Comparison of ENCODE assay signal across 13 cellular contexts in the genomic region with DNA sequence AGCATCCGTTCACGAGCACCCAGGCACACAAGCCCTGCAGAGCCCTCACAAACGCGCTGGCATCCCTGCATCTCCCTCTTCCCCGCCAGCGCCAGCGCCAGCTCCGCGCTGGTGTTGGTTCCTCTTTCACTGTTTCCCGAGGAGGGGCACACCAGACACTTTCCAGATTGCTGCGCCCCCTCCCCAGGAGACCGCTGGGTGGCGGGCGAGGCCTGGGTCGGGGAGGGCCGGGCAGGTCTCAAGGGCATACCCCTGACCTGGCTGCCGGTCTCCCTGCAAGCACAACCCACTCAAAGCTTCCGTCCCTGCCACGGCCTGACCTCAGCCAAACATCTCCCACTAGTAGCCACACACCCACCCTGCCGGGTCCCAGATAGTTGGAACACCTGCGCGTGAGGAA. TPM values are rescaled to one million over a fixed set of nuclear protein-coding genes. Genes with fewer than 3 reads are reported as not detected.
A peak's percentile ranks its signal among the peaks of the same experiment; 100 is the strongest.
DNase-seq lines count a peak whose midpoint lies in the region; ATAC-seq, FAIRE-seq and TF ChIP-seq lines count a peak whose summit lies in the region.
"Had no signal": no experiment of that assay in that cellular context is flagged by ENCODE, and none has a peak within 500 bp of the region (broad histone marks: within the 10 kb centered on the region; RNA-seq: fewer than 3 reads in every experiment).

No MANE protein-coding gene starts in this region.

- WGBS in SK-N-SH (ENCODE audit: low lambda C conversion rate): 7% methylated on average over 8 of the region's 22 CpGs

- in situ Hi-C loops in SK-MEL-5 (cut with HindIII; ENCODE audit: low pct_unique_long_range_greater_than_20kb, low sequenced_read_pairs): no loop called here

- no peaks in the 10 kb centered on the region for H3K9me2 ChIP-seq in SK-N-SH

- no peaks in the 10 kb centered on the region for H3K4me1 ChIP-seq in SK-N-SH (ENCODE audit: control insufficient read depth in 1 of 2, insufficient read depth in 2 of 2, low read depth in 1 of 2, low read length in 1 of 2)
- no peaks in the 10 kb centered on the region for H3K4me1 ChIP-seq in lower lobe of right lung

- TF ChIP-seq CTCF in SK-N-SH (IDR thresholded peaks at IDR 0.05) (no peak; the same call in 1 of the 2 replicates), D721Med (IDR thresholded peaks at IDR 0.05; ENCODE audit: insufficient read depth, missing control alignments) (peak; percentile 31), lower lobe of right lung (IDR thresholded peaks at IDR 0.05) (no peak)

- CTCF ChIA-PET in SK-N-SH (lab: Yijun Ruan, JAX): interaction anchor here (1.4 to 2.5 kb wide), 2 partner anchors 105 to 221 kb away, joined by 4 to 8 read pairs; no protein-coding TSS in a partner anchor

- DNase-seq in SK-N-SH: peak; percentile 65
- no peak for DNase-seq in D721Med (ENCODE audit: insufficient read length, low spot score)
- DNase-seq in SK-MEL-5 (ENCODE audit: low read depth, low spot score): peak; percentile 22
- DNase-seq in lower lobe of right lung: peak; percentile 29
- DNase-seq in NCI-H2227 (lab: John Stamatoyannopoulos, UW; ENCODE audit: unreplicated experiment): no peak
- no peak for DNase-seq in NCI-H226
- DNase-seq: DMS79, IMR-90, NCI-H187 had no signal

- H3K27me3 ChIP-seq in SK-N-SH (ENCODE audit: insufficient read depth) (peaks cover 82% of the 10 kb centered on the region), lower lobe of right lung (ENCODE audit: low read depth) (peaks cover 98% of the 10 kb centered on the region)

- TF ChIP-seq EP300 in SK-N-SH (IDR thresholded peaks at IDR 0.05; ENCODE audit: borderline replicate concordance in 1 of 2, low read depth in 1 of 2, low read length in 1 of 2): no peak

- H3K79me2 ChIP-seq in SK-N-SH (ENCODE audit: insufficient read depth): no peaks in the 10 kb centered on the region

- H3K9me3 ChIP-seq in SK-N-SH (no peaks in the 10 kb centered on the region), lower lobe of right lung (no peaks in the 10 kb centered on the region)

- H3F3A ChIP-seq in SK-N-SH (replicated peaks; ENCODE audit: insufficient read depth): no peaks in the 10 kb centered on the region

- peak; percentile 29 for TF ChIP-seq RAD21 in SK-N-SH (IDR thresholded peaks at IDR 0.05; ENCODE audit: low read length)

- no peak overlapping the region for H2AFZ ChIP-seq in SK-N-SH (ENCODE audit: low read depth)

- ATAC-seq in SK-N-SH treated with all-trans-retinoic acid at 6 μM for 48 hours: no peak
- ATAC-seq in lower lobe of right lung: no peak
- ATAC-seq in GM18520 (IDR thresholded peaks at IDR 0.05; ENCODE audit: unreplicated experiment): no peak

- H3K36me3 ChIP-seq in SK-N-SH (replicated peaks in 1 of 2; ENCODE audit: control insufficient read depth in 1 of 2, insufficient read depth in 2 of 2, low read length in 1 of 2) (no peaks in the 10 kb centered on the region), lower lobe of right lung (no peaks in the 10 kb centered on the region)

- POLR2A ChIA-PET in SK-N-SH (lab: Yijun Ruan, JAX): no interaction called here

- no peak overlapping the region for H3K9ac ChIP-seq in SK-N-SH

- no peaks in the 10 kb centered on the region for H4K20me1 ChIP-seq in SK-N-SH (ENCODE audit: insufficient read depth)

- no peak overlapping the region for H3K4me3 ChIP-seq in SK-N-SH (ENCODE audit: low read depth in 2 of 2, low read length in 1 of 2)
- no peak overlapping the region for H3K4me3 ChIP-seq in lower lobe of right lung

- H3K27ac ChIP-seq in SK-N-SH (ENCODE audit: low read depth in 2 of 2, low read length in 1 of 2) (no peak overlapping the region), lower lobe of right lung (no peak overlapping the region)

- FAIRE-seq in D721Med (lab: Jason Lieb, UNC): no peak
- FAIRE-seq: urothelium cell line had no signal

- H3K4me2 ChIP-seq in SK-N-SH: no peak overlapping the region

- intact Hi-C loops in lower lobe of right lung (cut with DNase I): no loop called here

TF ChIP-seq in SK-N-SH, 30 proteins besides CTCF, POLR2A, EP300 and RAD21:
- TF ChIP-seq SIN3A (IDR thresholded peaks at IDR 0.05; ENCODE audit: borderline replicate concordance, low read depth, low read length) (no peak), FOSL2 (IDR thresholded peaks at IDR 0.05; ENCODE audit: borderline replicate concordance, low read depth) (no peak), MXI1 (IDR thresholded peaks at IDR 0.05; ENCODE audit: low read depth, low read length) (no peak), POLR2AphosphoS5 (IDR thresholded peaks at IDR 0.05; ENCODE audit: low read depth, low read length) (no peak), NFIC (IDR thresholded peaks at IDR 0.05; ENCODE audit: borderline replicate concordance) (no peak), GATA2 (CRISPR knock-in tag; IDR thresholded peaks at IDR 0.05) (no peak), RFX5 (IDR thresholded peaks at IDR 0.05; ENCODE audit: low read length) (no peak), ELF1 (IDR thresholded peaks at IDR 0.05) (no peak), RXRA (IDR thresholded peaks at IDR 0.05; ENCODE audit: borderline replicate concordance, low read depth) (no peak)
- TF ChIP-seq, protein P1, sequence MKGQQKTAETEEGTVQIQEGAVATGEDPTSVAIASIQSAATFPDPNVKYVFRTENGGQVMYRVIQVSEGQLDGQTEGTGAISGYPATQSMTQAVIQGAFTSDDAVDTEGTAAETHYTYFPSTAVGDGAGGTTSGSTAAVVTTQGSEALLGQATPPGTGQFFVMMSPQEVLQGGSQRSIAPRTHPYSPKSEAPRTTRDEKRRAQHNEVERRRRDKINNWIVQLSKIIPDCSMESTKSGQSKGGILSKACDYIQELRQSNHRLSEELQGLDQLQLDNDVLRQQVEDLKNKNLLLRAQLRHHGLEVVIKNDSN (IDR thresholded peaks at IDR 0.05; ENCODE audit: borderline replicate concordance, low read depth): no peak
- TF ChIP-seq, protein P2, sequence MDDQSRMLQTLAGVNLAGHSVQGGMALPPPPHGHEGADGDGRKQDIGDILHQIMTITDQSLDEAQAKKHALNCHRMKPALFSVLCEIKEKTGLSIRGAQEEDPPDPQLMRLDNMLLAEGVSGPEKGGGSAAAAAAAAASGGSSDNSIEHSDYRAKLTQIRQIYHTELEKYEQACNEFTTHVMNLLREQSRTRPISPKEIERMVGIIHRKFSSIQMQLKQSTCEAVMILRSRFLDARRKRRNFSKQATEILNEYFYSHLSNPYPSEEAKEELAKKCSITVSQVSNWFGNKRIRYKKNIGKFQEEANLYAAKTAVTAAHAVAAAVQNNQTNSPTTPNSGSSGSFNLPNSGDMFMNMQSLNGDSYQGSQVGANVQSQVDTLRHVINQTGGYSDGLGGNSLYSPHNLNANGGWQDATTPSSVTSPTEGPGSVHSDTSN (IDR thresholded peaks at IDR 0.05): no peak

TF ChIP-seq in SK-N-SH treated with all-trans-retinoic acid at 6 μM for 48 hours, 23 proteins besides CTCF, POLR2A, EP300 and RAD21:
- TF ChIP-seq, protein P3, sequence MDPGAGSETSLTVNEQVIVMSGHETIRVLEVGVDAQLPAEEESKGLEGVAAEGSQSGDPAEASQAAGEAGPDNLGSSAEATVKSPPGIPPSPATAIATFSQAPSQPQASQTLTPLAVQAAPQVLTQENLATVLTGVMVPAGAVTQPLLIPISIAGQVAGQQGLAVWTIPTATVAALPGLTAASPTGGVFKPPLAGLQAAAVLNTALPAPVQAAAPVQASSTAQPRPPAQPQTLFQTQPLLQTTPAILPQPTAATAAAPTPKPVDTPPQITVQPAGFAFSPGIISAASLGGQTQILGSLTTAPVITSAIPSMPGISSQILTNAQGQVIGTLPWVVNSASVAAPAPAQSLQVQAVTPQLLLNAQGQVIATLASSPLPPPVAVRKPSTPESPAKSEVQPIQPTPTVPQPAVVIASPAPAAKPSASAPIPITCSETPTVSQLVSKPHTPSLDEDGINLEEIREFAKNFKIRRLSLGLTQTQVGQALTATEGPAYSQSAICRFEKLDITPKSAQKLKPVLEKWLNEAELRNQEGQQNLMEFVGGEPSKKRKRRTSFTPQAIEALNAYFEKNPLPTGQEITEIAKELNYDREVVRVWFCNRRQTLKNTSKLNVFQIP (CRISPR knock-in tag; IDR thresholded peaks at IDR 0.05; ENCODE audit: borderline replicate concordance, low read depth): no peak
- no peak for TF ChIP-seq GLIS3 (CRISPR knock-in tag; IDR thresholded peaks at IDR 0.05)
- TF ChIP-seq ZNF8 (CRISPR knock-in tag; IDR thresholded peaks at IDR 0.05): no peak
- TF ChIP-seq PPARA (CRISPR knock-in tag; IDR thresholded peaks at IDR 0.05; ENCODE audit: borderline replicate concordance): no peak
- no peak for TF ChIP-seq TCF4 (CRISPR knock-in tag; IDR thresholded peaks at IDR 0.05; ENCODE audit: borderline replicate concordance)
- no peak for TF ChIP-seq RARB (CRISPR knock-in tag; IDR thresholded peaks at IDR 0.05)
- TF ChIP-seq, protein P4, sequence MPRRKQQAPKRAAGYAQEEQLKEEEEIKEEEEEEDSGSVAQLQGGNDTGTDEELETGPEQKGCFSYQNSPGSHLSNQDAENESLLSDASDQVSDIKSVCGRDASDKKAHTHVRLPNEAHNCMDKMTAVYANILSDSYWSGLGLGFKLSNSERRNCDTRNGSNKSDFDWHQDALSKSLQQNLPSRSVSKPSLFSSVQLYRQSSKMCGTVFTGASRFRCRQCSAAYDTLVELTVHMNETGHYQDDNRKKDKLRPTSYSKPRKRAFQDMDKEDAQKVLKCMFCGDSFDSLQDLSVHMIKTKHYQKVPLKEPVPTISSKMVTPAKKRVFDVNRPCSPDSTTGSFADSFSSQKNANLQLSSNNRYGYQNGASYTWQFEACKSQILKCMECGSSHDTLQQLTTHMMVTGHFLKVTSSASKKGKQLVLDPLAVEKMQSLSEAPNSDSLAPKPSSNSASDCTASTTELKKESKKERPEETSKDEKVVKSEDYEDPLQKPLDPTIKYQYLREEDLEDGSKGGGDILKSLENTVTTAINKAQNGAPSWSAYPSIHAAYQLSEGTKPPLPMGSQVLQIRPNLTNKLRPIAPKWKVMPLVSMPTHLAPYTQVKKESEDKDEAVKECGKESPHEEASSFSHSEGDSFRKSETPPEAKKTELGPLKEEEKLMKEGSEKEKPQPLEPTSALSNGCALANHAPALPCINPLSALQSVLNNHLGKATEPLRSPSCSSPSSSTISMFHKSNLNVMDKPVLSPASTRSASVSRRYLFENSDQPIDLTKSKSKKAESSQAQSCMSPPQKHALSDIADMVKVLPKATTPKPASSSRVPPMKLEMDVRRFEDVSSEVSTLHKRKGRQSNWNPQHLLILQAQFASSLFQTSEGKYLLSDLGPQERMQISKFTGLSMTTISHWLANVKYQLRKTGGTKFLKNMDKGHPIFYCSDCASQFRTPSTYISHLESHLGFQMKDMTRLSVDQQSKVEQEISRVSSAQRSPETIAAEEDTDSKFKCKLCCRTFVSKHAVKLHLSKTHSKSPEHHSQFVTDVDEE (CRISPR knock-in tag; IDR thresholded peaks at IDR 0.05): no peak
- no peak for TF ChIP-seq ZNF70 (CRISPR knock-in tag; IDR thresholded peaks at IDR 0.05)
- no peak for TF ChIP-seq ISL1 (CRISPR knock-in tag; IDR thresholded peaks at IDR 0.05)

RNA-seq across cellular contexts. Expression of a gene that starts 2.2 kb away (rescaled TPM):
- not detected in 2 replicates for polyA plus RNA-seq in SK-N-SH (2012; rRNA removed)
- polyA plus RNA-seq in SK-N-SH (2012; cell fraction: cytosol; rRNA removed): not detected in 2 replicates
- polyA plus RNA-seq in SK-N-SH (2012; cell fraction: nucleus; rRNA removed): not detected in 2 replicates
- total RNA-seq in SK-MEL-5 (2014; rRNA removed; shearing (Covaris generic)): not detected in 2 replicates
- not detected in 2 replicates for polyA plus RNA-seq in SK-MEL-5 (2015; cell fraction: cytosol; rRNA removed)
- not detected in 2 replicates for polyA plus RNA-seq in SK-MEL-5 (2015; cell fraction: nucleus; rRNA removed)
- total RNA-seq in lower lobe of right lung: not detected
- total RNA-seq: glomerular endothelial cell, IMR-90 had no signal
- polyA plus RNA-seq: IMR-90 had no signal

Comparison
In these comparisons a context has a peak if more than half of its experiments do, and no peak if none do; other contexts are left out.
1. DNase-seq: peak in SK-N-SH (single experiment), SK-MEL-5 (single experiment) and lower lobe of right lung (single experiment); none in D721Med (single experiment), NCI-H2227 (single experiment) and NCI-H226 (single experiment).